In the genomic region with DNA sequence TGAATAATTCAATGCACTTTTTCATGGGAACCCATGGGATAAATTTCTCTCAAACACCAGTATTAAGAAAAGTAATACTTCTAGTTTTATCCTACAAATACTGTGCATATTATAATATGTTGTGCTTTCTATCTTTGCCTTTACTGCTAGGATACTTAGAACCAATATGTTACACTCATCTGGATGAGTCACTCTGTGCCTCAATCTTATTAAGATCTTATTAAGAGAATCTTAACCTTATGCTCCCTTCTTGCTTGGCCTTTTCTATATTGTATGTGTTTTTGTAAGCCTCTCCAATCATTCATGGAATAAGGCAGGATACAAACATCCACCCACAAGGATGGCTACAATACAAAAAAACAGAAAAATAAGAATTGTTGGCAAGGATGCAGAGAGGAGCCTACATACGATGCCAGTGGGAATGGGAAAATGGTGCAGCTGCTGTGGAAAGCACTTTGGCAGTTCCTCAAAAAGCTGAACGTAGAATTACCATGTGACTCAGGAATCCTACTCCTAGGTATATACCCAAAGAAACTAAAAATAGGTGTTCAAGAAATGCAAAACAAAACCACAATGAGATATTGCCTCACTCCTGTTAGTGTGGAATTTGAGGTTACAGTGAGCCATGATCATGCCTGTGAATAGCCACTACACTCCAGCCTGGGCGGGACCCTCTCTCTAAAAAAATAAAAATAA, we compare ENCODE assay signal across 2 cellular contexts.
TF ChIP-seq lines count a peak whose summit lies in the region.

No MANE protein-coding gene starts in this region.

TF ChIP-seq in SK-N-SH, 30 proteins besides CTCF, POLR2A, EP300 and RAD21 (continued from another document):
- TF ChIP-seq REST (IDR thresholded peaks at IDR 0.05; ENCODE audit: low read depth, low read length) = no peak

TF ChIP-seq in SK-N-SH treated with all-trans-retinoic acid at 6 μM for 48 hours, 23 proteins besides CTCF, POLR2A, EP300 and RAD21 (continued from another document):
- no peak for TF ChIP-seq ZNF565 (CRISPR knock-in tag; conservative IDR thresholded peaks at IDR 0.05; ENCODE audit: low read depth)
- TF ChIP-seq TCF4 (CRISPR knock-in tag; IDR thresholded peaks at IDR 0.05; ENCODE audit: borderline replicate concordance) = no peak
- no peak for TF ChIP-seq TSHZ2 (CRISPR knock-in tag; IDR thresholded peaks at IDR 0.05)
- no peak for TF ChIP-seq ARNTL (CRISPR knock-in tag; IDR thresholded peaks at IDR 0.05; ENCODE audit: borderline replicate concordance, low read depth)
- TF ChIP-seq, protein P1, sequence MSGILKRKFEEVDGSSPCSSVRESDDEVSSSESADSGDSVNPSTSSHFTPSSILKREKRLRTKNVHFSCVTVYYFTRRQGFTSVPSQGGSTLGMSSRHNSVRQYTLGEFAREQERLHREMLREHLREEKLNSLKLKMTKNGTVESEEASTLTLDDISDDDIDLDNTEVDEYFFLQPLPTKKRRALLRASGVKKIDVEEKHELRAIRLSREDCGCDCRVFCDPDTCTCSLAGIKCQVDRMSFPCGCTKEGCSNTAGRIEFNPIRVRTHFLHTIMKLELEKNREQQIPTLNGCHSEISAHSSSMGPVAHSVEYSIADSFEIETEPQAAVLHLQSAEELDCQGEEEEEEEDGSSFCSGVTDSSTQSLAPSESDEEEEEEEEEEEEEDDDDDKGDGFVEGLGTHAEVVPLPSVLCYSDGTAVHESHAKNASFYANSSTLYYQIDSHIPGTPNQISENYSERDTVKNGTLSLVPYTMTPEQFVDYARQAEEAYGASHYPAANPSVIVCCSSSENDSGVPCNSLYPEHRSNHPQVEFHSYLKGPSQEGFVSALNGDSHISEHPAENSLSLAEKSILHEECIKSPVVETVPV (CRISPR knock-in tag; IDR thresholded peaks at IDR 0.05) = no peak
- TF ChIP-seq ZNF70 (CRISPR knock-in tag; IDR thresholded peaks at IDR 0.05) = no peak
- TF ChIP-seq ZFP30 (CRISPR knock-in tag; IDR thresholded peaks at IDR 0.05) = no peak
- TF ChIP-seq POU6F1 (CRISPR knock-in tag; IDR thresholded peaks at IDR 0.05; ENCODE audit: borderline replicate concordance, low read depth) = no peak
- TF ChIP-seq TOX (CRISPR knock-in tag; IDR thresholded peaks at IDR 0.05; ENCODE audit: borderline replicate concordance) = no peak
